In genomic region chr18:2316082-2316481, GRCh38 we compare ENCODE assay signal across 27 cellular contexts.
"Had no signal": no experiment of that assay in that cellular context is flagged by ENCODE, and none has a peak within 500 bp of the region (broad histone marks: within the 10 kb centered on the region; RNA-seq: fewer than 3 reads in every experiment).

No MANE protein-coding gene starts in this region.

- H3K9me3 ChIP-seq: breast epithelium had no signal

- H3K4me1 ChIP-seq: breast epithelium had no signal

- H3K4me3 ChIP-seq: breast epithelium, coronary artery, dorsolateral prefrontal cortex had no signal

- ATAC-seq: activated CD4-positive, CD25-positive, alpha-beta regulatory T cell treated with anti-CD3 and anti-CD28 coated beads, Interleukin-2, amount 50 U/mL, for 24 hours; activated CD8-positive, alpha-beta T cell treated with anti-CD3 and anti-CD28 coated beads for 36 hours; activated T-cell treated with anti-CD3 and anti-CD28 coated beads, Interleukin-2, amount 50 U/mL, for 4 hours; activated T-helper 17 cell treated with anti-CD3 and anti-CD28 coated beads, Interleukin-2, amount 50 U/mL, for 72 hours; T-helper 17 cell had no signal

- H3K36me3 ChIP-seq: breast epithelium, WERI-Rb-1 had no signal

- H3K27ac ChIP-seq: breast epithelium, coronary artery, dorsolateral prefrontal cortex, epithelial cell of prostate, WERI-Rb-1 had no signal

- DNase-seq: activated B cell treated with CpG ODN at 0.5 μM for 24 hours; activated CD4-positive, alpha-beta T cell treated with anti-CD3 and anti-CD28 coated beads for 48 hours; activated CD4-positive, alpha-beta T cell treated with anti-CD3 and anti-CD28 coated beads, Interleukin-2, amount 50 U/mL, for 1 hour; activated CD4-positive, alpha-beta T cell treated with anti-CD3 and anti-CD28 coated beads, Interleukin-2, amount 50 U/mL, for 48 hours; activated CD8-positive, alpha-beta memory T cell treated with anti-CD3 and anti-CD28 coated beads for 24 hours; activated CD8-positive, alpha-beta T cell treated with anti-CD3 and anti-CD28 coated beads for 36 hours; activated effector memory CD4-positive, alpha-beta T cell treated with Interleukin-2 at 50 U/mL for 16 hours; activated gamma-delta T cell treated with Interleukin-2 at 50 U/mL for 16 hours; activated naive CD4-positive, alpha-beta T cell treated with anti-CD3 and anti-CD28 coated beads, Interleukin-2, amount 50 U/mL, for 16 hours; activated naive CD4-positive, alpha-beta T cell treated with Interleukin-2 at 50 U/mL for 16 hours; activated T-cell treated with anti-CD3 and anti-CD28 coated beads, Interleukin-2, amount 50 U/mL, for 4 hours; amniotic stem cell; anterior cingulate cortex; dorsolateral prefrontal cortex; effector memory CD4-positive, alpha-beta T cell; foreskin fibroblast; head of caudate nucleus; T-helper 1 cell; T-helper 17 cell; T1000; WERI-Rb-1 had no signal

- FAIRE-seq: frontal cortex had no signal
